Comparison of ENCODE assay signal across 8 cellular contexts in the genomic region with DNA sequence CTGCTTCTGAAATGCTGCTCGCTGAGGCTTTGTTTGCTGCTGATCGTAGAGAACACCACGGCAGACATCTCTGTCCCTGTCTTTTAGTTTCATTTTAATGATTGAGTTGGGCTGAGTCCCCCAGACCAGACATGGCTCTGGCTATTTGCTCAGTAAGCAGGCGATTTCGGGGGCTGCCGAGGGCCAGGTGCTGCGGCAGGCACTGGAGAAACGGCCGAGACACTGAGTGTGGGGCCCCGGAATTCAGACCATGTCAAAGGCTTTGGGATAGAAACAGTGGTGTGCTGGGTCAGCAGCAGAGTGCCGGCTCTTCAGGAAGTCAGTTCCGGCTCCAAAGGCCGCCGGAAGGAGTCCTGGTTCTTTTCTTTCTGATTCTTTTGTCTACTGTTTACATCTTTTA. TPM values are rescaled to one million over a fixed set of nuclear protein-coding genes. Genes with fewer than 3 reads are reported as not detected.
DNase-seq lines count a peak whose midpoint lies in the region; ATAC-seq and TF ChIP-seq lines count a peak whose summit lies in the region.

No MANE protein-coding gene starts in this region.

- no peak for TF ChIP-seq CTCF in right lobe of liver (IDR thresholded peaks at IDR 0.05)
- no peak for TF ChIP-seq CTCF in upper lobe of left lung (IDR thresholded peaks at IDR 0.05)

- no peak for DNase-seq in activated naive CD4-positive, alpha-beta T cell treated with Interleukin-2 at 50 U/mL for 16 hours
- DNase-seq in adipocyte (ENCODE audit: low read depth) (peak; percentile 55), right lobe of liver (no peak), upper lobe of left lung (peak in 1 of 2 donors; percentile 51), NCI-H774 (lab: John Stamatoyannopoulos, UW) (no peak), activated gamma-delta T cell treated with Interleukin-2 at 50 U/mL for 16 hours (no peak)

- no peaks in the 10 kb centered on the region for H3K9me3 Mint-ChIP-seq in activated naive CD4-positive, alpha-beta T cell treated with anti-CD3 and anti-CD28 coated beads, Interleukin-2, amount 50 U/mL, for 24 hours

- intact Hi-C loops in right lobe of liver (cut with DNase I), result loop anchor here in 1 of 2 donors (10.0 kb wide), 1 partner anchor 58 kb away; a partner anchor contains a TSS

- H3K36me3 ChIP-seq in adipocyte (ENCODE audit: control insufficient read depth, insufficient read depth, low read length, severe bottlenecking) (peaks cover 16% of the 10 kb centered on the region), right lobe of liver (no peaks in the 10 kb centered on the region), upper lobe of left lung (no peaks in the 10 kb centered on the region)

- H3K4me3 Mint-ChIP-seq in activated naive CD4-positive, alpha-beta T cell treated with anti-CD3 and anti-CD28 coated beads, Interleukin-2, amount 50 U/mL, for 24 hours, result peak overlapping the region; percentile 86

- H3K36me3 Mint-ChIP-seq in activated naive CD4-positive, alpha-beta T cell treated with anti-CD3 and anti-CD28 coated beads, Interleukin-2, amount 50 U/mL, for 24 hours, result peaks cover 7% of the 10 kb centered on the region

- H3K27ac ChIP-seq in right lobe of liver (peak overlapping the region in 2 of 3 donors; percentile 67 to 68), upper lobe of left lung (peak overlapping the region; percentile 71 to 88 (median 84))

- no peaks in the 10 kb centered on the region for H3K27me3 Mint-ChIP-seq in activated naive CD4-positive, alpha-beta T cell treated with anti-CD3 and anti-CD28 coated beads, Interleukin-2, amount 50 U/mL, for 24 hours

- H3K4me1 ChIP-seq in adipocyte (ENCODE audit: control insufficient read depth, insufficient read depth, low read length), result peaks cover 13% of the 10 kb centered on the region
- H3K4me1 ChIP-seq in right lobe of liver, result no peaks in the 10 kb centered on the region
- H3K4me1 ChIP-seq in upper lobe of left lung, result peaks cover 18 to 44% (median 21%) of the 10 kb centered on the region in 4 donors

- H3K9ac ChIP-seq in adipocyte (ENCODE audit: low read length), result peak overlapping the region; percentile 76

- H3K4me3 ChIP-seq in adipocyte (ENCODE audit: low read length) (peak overlapping the region; percentile 72), right lobe of liver (peak overlapping the region; percentile 37 to 55 (median 39)), upper lobe of left lung (peak overlapping the region in 3 of 4 donors; percentile 44 to 53 (median 48))

- peak overlapping the region; percentile 83 for H3K27ac Mint-ChIP-seq in activated naive CD4-positive, alpha-beta T cell treated with anti-CD3 and anti-CD28 coated beads, Interleukin-2, amount 50 U/mL, for 24 hours

- H3K4me1 Mint-ChIP-seq in activated naive CD4-positive, alpha-beta T cell treated with anti-CD3 and anti-CD28 coated beads, Interleukin-2, amount 50 U/mL, for 24 hours, result peaks cover 43% of the 10 kb centered on the region

- no peak for TF ChIP-seq EP300 in upper lobe of left lung (IDR thresholded peaks at IDR 0.05)

- ATAC-seq in right lobe of liver, result peak; percentile 56 to 65 (median 62)
- peak in 1 of 2 donors; percentile 32 for ATAC-seq in upper lobe of left lung (ENCODE audit: low FRiP score in 2 of 2)
- ATAC-seq in GM21717 (IDR thresholded peaks at IDR 0.05; ENCODE audit: unreplicated experiment), result no peak

- peak; percentile 17 for TF ChIP-seq POLR2A in right lobe of liver (IDR thresholded peaks at IDR 0.05)
- peak in 1 of 4 donors; percentile 57 for TF ChIP-seq POLR2A in upper lobe of left lung (IDR thresholded peaks at IDR 0.05)

- H3K9me3 ChIP-seq in adipocyte (ENCODE audit: control insufficient read depth, low read length) (no peaks in the 10 kb centered on the region), right lobe of liver (no peaks in the 10 kb centered on the region), upper lobe of left lung (no peaks in the 10 kb centered on the region)

- WGBS in right lobe of liver (ENCODE audit: insufficient coverage, low coverage, low lambda C conversion rate, missing lambda C conversion rate), result 12% methylated on average over 11 of the region's 14 CpGs
- WGBS in upper lobe of left lung, 2 donors, result 23 to 29% methylated on average over 8 to 14 of the region's 14 CpGs

- H3K27me3 ChIP-seq in adipocyte (replicated peaks; ENCODE audit: control insufficient read depth, insufficient read depth, low read length) (no peaks in the 10 kb centered on the region), right lobe of liver (no peaks in the 10 kb centered on the region), upper lobe of left lung (no peaks in the 10 kb centered on the region)

RNA-seq across cellular contexts. Expression of a gene that starts 5.0 kb away (rescaled TPM):
- total RNA-seq in right lobe of liver, result 1 to 10 TPM; 2.2 to 5.4 (median 3.2) TPM
- total RNA-seq in upper lobe of left lung, result 100 to 1,000 TPM in 1 of 6 donors, 10 to 100 TPM in 3, 1 to 10 TPM in 2; 7.4 to 110 (median 15.1) TPM

RNA-seq across cellular contexts. Expression of a gene that starts 29.3 kb away (rescaled TPM):
- total RNA-seq in right lobe of liver (1 to 10 TPM; 1.6 to 3.5 (median 2.1) TPM), upper lobe of left lung (10 to 100 TPM in 4 of 6 donors, 1 to 10 TPM in 2; 4.8 to 18.3 (median 15.6) TPM)

RNA-seq across cellular contexts. Expression of a gene that starts 60.0 kb away (rescaled TPM):
- total RNA-seq in right lobe of liver (10 to 100 TPM in 1 of 6 experiments, 1 to 10 TPM in 5; 3.0 to 12.2 (median 5.1) TPM), upper lobe of left lung (10 to 100 TPM; 20.2 to 54.4 (median 32.9) TPM)
